ENCODE assay signal across 8 cellular contexts in the genomic region with DNA sequence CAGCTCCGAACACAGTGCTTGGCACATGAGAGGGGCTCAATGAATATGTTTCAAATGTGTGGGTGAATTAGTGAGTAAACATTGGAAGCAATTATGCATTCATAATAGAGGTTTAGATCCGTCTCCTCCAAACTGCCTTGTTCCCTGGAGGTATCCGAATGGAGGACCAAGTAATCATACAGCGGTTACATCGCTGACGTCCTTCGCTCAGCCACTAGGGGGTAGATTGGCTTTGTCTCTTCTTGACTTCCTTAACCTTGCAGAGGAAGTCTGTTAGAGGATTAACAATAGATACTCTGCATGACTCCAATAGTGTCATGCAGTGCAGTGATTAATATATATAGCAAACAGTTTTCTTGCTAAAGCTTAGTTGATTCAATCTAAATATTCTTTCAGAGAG.
DNase-seq lines count a peak whose midpoint lies in the region; ATAC-seq and TF ChIP-seq lines count a peak whose summit lies in the region.

No MANE protein-coding gene starts in this region.

- peaks cover 11% of the 10 kb centered on the region for H3K4me1 ChIP-seq in lower lobe of right lung
- peaks cover 0 to 14% (median 7%) of the 10 kb centered on the region in 4 donors for H3K4me1 ChIP-seq in stomach

- H3K27ac Mint-ChIP-seq in chondrocyte (ENCODE audit: unreplicated experiment) = no peak overlapping the region
- no peak overlapping the region for H3K27ac Mint-ChIP-seq in activated T-helper 1 cell treated with anti-CD3 and anti-CD28 coated beads, Interleukin-12 subunit alpha, Interleukin-12 subunit beta, Interleukin-2, Interleukin-4 antibody, amounts not matched to agents 30 ng/mL and 10 ng/mL and 1 ng/mL, durations not matched to agents 14 hours and 24 hours and 36 hours

- H3K4me3 Mint-ChIP-seq in chondrocyte (ENCODE audit: unreplicated experiment) = no peak overlapping the region
- H3K4me3 Mint-ChIP-seq in activated T-helper 1 cell treated with anti-CD3 and anti-CD28 coated beads, Interleukin-12 subunit alpha, Interleukin-12 subunit beta, Interleukin-2, Interleukin-4 antibody, amounts not matched to agents 30 ng/mL and 10 ng/mL and 1 ng/mL, durations not matched to agents 14 hours and 24 hours and 36 hours = no peak overlapping the region

- TF ChIP-seq CTCF in GM12865 (IDR thresholded peaks at IDR 0.05; ENCODE audit: insufficient read depth, low read depth, low read length, missing control alignments) (peak; percentile 18), NB4 (IDR thresholded peaks at IDR 0.05; ENCODE audit: low read depth, low read length) (peak; percentile 60), chondrocyte (IDR thresholded peaks at IDR 0.05) (peak; percentile 74), lower lobe of right lung (IDR thresholded peaks at IDR 0.05) (peak; percentile 53), omental fat pad (IDR thresholded peaks at IDR 0.05) (no peak), stomach (IDR thresholded peaks at IDR 0.05) (peak in 2 of 7 experiments; percentile 10 to 24)

- H3K27ac ChIP-seq in lower lobe of right lung = no peak overlapping the region
- no peak overlapping the region for H3K27ac ChIP-seq in stomach

- TF ChIP-seq POLR2A in NB4 (IDR thresholded peaks at IDR 0.05; ENCODE audit: extremely low read depth, insufficient read length) (no peak), stomach (IDR thresholded peaks at IDR 0.05) (no peak)

- H3K36me3 ChIP-seq in lower lobe of right lung (peaks cover 8% of the 10 kb centered on the region), stomach (peaks cover 0 to 15% (median 7%) of the 10 kb centered on the region in 4 donors)

- H3K4me1 Mint-ChIP-seq in chondrocyte (ENCODE audit: low read depth) = peaks cover 3% of the 10 kb centered on the region
- no peaks in the 10 kb centered on the region for H3K4me1 Mint-ChIP-seq in activated T-helper 1 cell treated with anti-CD3 and anti-CD28 coated beads, Interleukin-12 subunit alpha, Interleukin-12 subunit beta, Interleukin-2, Interleukin-4 antibody, amounts not matched to agents 30 ng/mL and 10 ng/mL and 1 ng/mL, durations not matched to agents 14 hours and 24 hours and 36 hours (ENCODE audit: low read depth)

- peak; percentile 10 for DNase-seq in GM12865 (ENCODE audit: low read depth)
- peak; percentile 41 for DNase-seq in NB4 (ENCODE audit: low read depth)
- no peak for DNase-seq in chondrocyte (ENCODE audit: low spot score)
- DNase-seq in lower lobe of right lung = no peak
- DNase-seq in omental fat pad (ENCODE audit: low spot score) = no peak
- DNase-seq in stomach = no peak
- DNase-seq in stimulated activated CD4-positive, alpha-beta T cell treated with anti-CD3 and anti-CD28 coated beads, Interleukin-12 subunit alpha, Interleukin-12 subunit beta, amount 100 ng/mL, for 4 hours = no peak
- DNase-seq in activated T-helper 1 cell treated with anti-CD3 and anti-CD28 coated beads, Interleukin-12 subunit alpha, Interleukin-12 subunit beta, Interleukin-2, Interleukin-4 antibody, amounts not matched to agents 30 ng/mL and 10 ng/mL and 1 ng/mL, durations not matched to agents 14 hours and 24 hours and 36 hours (ENCODE audit: low spot score) = no peak

- 73 to 85% (median 80%) methylated on average over 7 of the region's 7 CpGs for WGBS in stomach, 5 donors

- no peaks in the 10 kb centered on the region for H3K9me3 ChIP-seq in lower lobe of right lung
- no peaks in the 10 kb centered on the region for H3K9me3 ChIP-seq in stomach

- H3K36me3 Mint-ChIP-seq in chondrocyte (ENCODE audit: low read depth) = peaks cover 28% of the 10 kb centered on the region
- H3K36me3 Mint-ChIP-seq in activated T-helper 1 cell treated with anti-CD3 and anti-CD28 coated beads, Interleukin-12 subunit alpha, Interleukin-12 subunit beta, Interleukin-2, Interleukin-4 antibody, amounts not matched to agents 30 ng/mL and 10 ng/mL and 1 ng/mL, durations not matched to agents 14 hours and 24 hours and 36 hours (ENCODE audit: low read depth) = no peaks in the 10 kb centered on the region

- TF ChIP-seq EP300 in stomach (IDR thresholded peaks at IDR 0.05) = no peak

- no peaks in the 10 kb centered on the region for H3K9me3 Mint-ChIP-seq in chondrocyte (ENCODE audit: low read depth)
- H3K9me3 Mint-ChIP-seq in activated T-helper 1 cell treated with anti-CD3 and anti-CD28 coated beads, Interleukin-12 subunit alpha, Interleukin-12 subunit beta, Interleukin-2, Interleukin-4 antibody, amounts not matched to agents 30 ng/mL and 10 ng/mL and 1 ng/mL, durations not matched to agents 14 hours and 24 hours and 36 hours = no peaks in the 10 kb centered on the region

- intact Hi-C loops in lower lobe of right lung (cut with DNase I) = no loop called here
- intact Hi-C loops in stomach (cut with DNase I; ENCODE audit: low total_unique reads) = no loop called here
- intact Hi-C loops in activated T-helper 1 cell treated with anti-CD3 and anti-CD28 coated beads, Interleukin-12 subunit alpha, Interleukin-12 subunit beta, Interleukin-2, Interleukin-4 antibody, amounts not matched to agents 30 ng/mL and 10 ng/mL and 1 ng/mL, durations not matched to agents 14 hours and 24 hours and 36 hours (cut with micrococcal nuclease) = no loop called here

- H3K27me3 ChIP-seq in lower lobe of right lung (ENCODE audit: low read depth) (no peaks in the 10 kb centered on the region), stomach (no peaks in the 10 kb centered on the region)

- H3K4me3 ChIP-seq in GM12865 (ENCODE audit: low read depth, low read length) (no peak overlapping the region), NB4 (ENCODE audit: low read depth, low read length) (no peak overlapping the region), lower lobe of right lung (no peak overlapping the region), stomach (no peak overlapping the region)

- no peaks in the 10 kb centered on the region for H3K27me3 Mint-ChIP-seq in chondrocyte (ENCODE audit: low read depth)
- no peaks in the 10 kb centered on the region for H3K27me3 Mint-ChIP-seq in activated T-helper 1 cell treated with anti-CD3 and anti-CD28 coated beads, Interleukin-12 subunit alpha, Interleukin-12 subunit beta, Interleukin-2, Interleukin-4 antibody, amounts not matched to agents 30 ng/mL and 10 ng/mL and 1 ng/mL, durations not matched to agents 14 hours and 24 hours and 36 hours (ENCODE audit: insufficient read depth)

- ATAC-seq in lower lobe of right lung = no peak
- no peak for ATAC-seq in omental fat pad (ENCODE audit: low FRiP score)

Comparison
In these comparisons a context has a peak if more than half of its experiments do, and no peak if none do; other contexts are left out.
1. DNase-seq: peak in GM12865 (single experiment) and NB4 (single experiment); none in chondrocyte (single experiment), lower lobe of right lung (single experiment), omental fat pad (single experiment), stomach (single experiment), stimulated activated CD4-positive, alpha-beta T cell treated with anti-CD3 and anti-CD28 coated beads, Interleukin-12 subunit alpha, Interleukin-12 subunit beta, amount 100 ng/mL, for 4 hours (single experiment) and activated T-helper 1 cell treated with anti-CD3 and anti-CD28 coated beads, Interleukin-12 subunit alpha, Interleukin-12 subunit beta, Interleukin-2, Interleukin-4 antibody, amounts not matched to agents 30 ng/mL and 10 ng/mL and 1 ng/mL, durations not matched to agents 14 hours and 24 hours and 36 hours (single experiment).
2. CTCF ChIP-seq: peak in GM12865 (single experiment), NB4 (single experiment), chondrocyte (single experiment) and lower lobe of right lung (single experiment); none in omental fat pad (0 of 3).